Comparison of ENCODE assay signal across 9 cellular contexts in genomic region chr9:130433168-130433946, GRCh38. TPM values are rescaled to one million over a fixed set of nuclear protein-coding genes. Genes with fewer than 3 reads are reported as not detected.
DNase-seq lines count a peak whose midpoint lies in the region; ATAC-seq and TF ChIP-seq lines count a peak whose summit lies in the region.
"Had no signal": no experiment of that assay in that cellular context is flagged by ENCODE, and none has a peak within 500 bp of the region (broad histone marks: within the 10 kb centered on the region; RNA-seq: fewer than 3 reads in every experiment).

No MANE protein-coding gene starts in this region.

- no peak for TF ChIP-seq POLR2A in ovary (IDR thresholded peaks at IDR 0.05)

- no peak overlapping the region for H3K27ac Mint-ChIP-seq in activated CD4-positive, alpha-beta memory T cell treated with anti-CD3 and anti-CD28 coated beads, Interleukin-2, amount 10 ng/mL, durations not matched to agents 7 days and 5 days

- H3K9me3 Mint-ChIP-seq in activated CD4-positive, alpha-beta memory T cell treated with anti-CD3 and anti-CD28 coated beads, Interleukin-2, amount 10 ng/mL, durations not matched to agents 7 days and 5 days, result no peaks in the 10 kb centered on the region

- H3K4me1 Mint-ChIP-seq in activated CD4-positive, alpha-beta memory T cell treated with anti-CD3 and anti-CD28 coated beads, Interleukin-2, amount 10 ng/mL, durations not matched to agents 7 days and 5 days, result peaks cover 6% of the 10 kb centered on the region

- H3K4me1 ChIP-seq in ovary (ENCODE audit: insufficient read depth), result peaks cover 3% of the 10 kb centered on the region
- H3K4me1 ChIP-seq in MM.1S (ENCODE audit: low read length), result no peaks in the 10 kb centered on the region

- no peaks in the 10 kb centered on the region for H3K79me2 ChIP-seq in MM.1S (ENCODE audit: low read length)

- H3K9me3 ChIP-seq in ovary, result no peaks in the 10 kb centered on the region
- H3K9me3 ChIP-seq in MM.1S (replicated peaks; ENCODE audit: insufficient read depth, low read length), result no peaks in the 10 kb centered on the region

- DNase-seq in AG09309 (ENCODE audit: low read depth) (no peak), H7 (peak; percentile 97), fibroblast of the aortic adventitia (ENCODE audit: low read depth) (no peak), ovary (peak; percentile 38 to 75 (median 59)), MM.1S (no peak)
- DNase-seq in activated CD4-positive, alpha-beta memory T cell treated with anti-CD3 and anti-CD28 coated beads, Interleukin-2, amount 10 ng/mL, durations not matched to agents 7 days and 5 days, result peak; percentile 27

- H3K4me2 ChIP-seq in MM.1S (ENCODE audit: low read depth, low read length), result no peak overlapping the region

- CTCF ChIA-PET in activated CD4-positive, alpha-beta memory T cell treated with anti-CD3 and anti-CD28 coated beads, Interleukin-2, amount 10 ng/mL, durations not matched to agents 7 days and 5 days (lab: Charles Lee), result no interaction called here

- H3K36me3 Mint-ChIP-seq in activated CD4-positive, alpha-beta memory T cell treated with anti-CD3 and anti-CD28 coated beads, Interleukin-2, amount 10 ng/mL, durations not matched to agents 7 days and 5 days (ENCODE audit: low read depth), result no peaks in the 10 kb centered on the region

- no peak overlapping the region for H3K9ac ChIP-seq in MM.1S (ENCODE audit: low read length)

- ATAC-seq in HG03095 (IDR thresholded peaks at IDR 0.05; ENCODE audit: unreplicated experiment), result no peak
- ATAC-seq in GM18868 (IDR thresholded peaks at IDR 0.05; ENCODE audit: unreplicated experiment), result no peak
- ATAC-seq: HCT116 had no signal

- H3K27me3 ChIP-seq in H7 (ENCODE audit: control insufficient read depth, insufficient read depth, low read length), result peaks cover 22% of the 10 kb centered on the region
- no peaks in the 10 kb centered on the region for H3K27me3 ChIP-seq in ovary
- peaks cover 93% of the 10 kb centered on the region for H3K27me3 ChIP-seq in MM.1S (replicated peaks; ENCODE audit: insufficient read depth, low read length)

- H3K27ac ChIP-seq in ovary, result no peak overlapping the region
- no peak overlapping the region for H3K27ac ChIP-seq in MM.1S (ENCODE audit: low read length)

- no peaks in the 10 kb centered on the region for H3F3A ChIP-seq in MM.1S (ENCODE audit: insufficient read depth, low read length)

- H3K9me2 ChIP-seq in MM.1S (replicated peaks; ENCODE audit: insufficient read depth, low read length), result no peaks in the 10 kb centered on the region

- no peak for TF ChIP-seq EP300 in ovary (IDR thresholded peaks at IDR 0.05)

- no peaks in the 10 kb centered on the region for H4K20me1 ChIP-seq in MM.1S (ENCODE audit: insufficient read depth, low read length)

- H3K36me3 ChIP-seq in H7 (replicated peaks; ENCODE audit: control insufficient read depth, insufficient read depth, low read length) (no peaks in the 10 kb centered on the region), ovary (no peaks in the 10 kb centered on the region), MM.1S (replicated peaks; ENCODE audit: insufficient read depth, low read length) (no peaks in the 10 kb centered on the region)

- no peak overlapping the region for H3K4me3 Mint-ChIP-seq in activated CD4-positive, alpha-beta memory T cell treated with anti-CD3 and anti-CD28 coated beads, Interleukin-2, amount 10 ng/mL, durations not matched to agents 7 days and 5 days

- H3K4me3 ChIP-seq in AG09309 (ENCODE audit: control insufficient read depth, low read depth, low read length) (peak overlapping the region; percentile 31), H7 (ENCODE audit: insufficient read depth, low read depth, low read length) (peak overlapping the region; percentile 53), fibroblast of the aortic adventitia (ENCODE audit: low read depth, low read length) (peak overlapping the region; percentile 25), ovary (peak overlapping the region; percentile 9), MM.1S (ENCODE audit: low read length) (no peak overlapping the region)

- WGBS in ovary, 3 donors, result 1 to 3% (median 2%) methylated on average over 77 to 92 of the region's 92 CpGs

- peaks cover 22% of the 10 kb centered on the region for H3K27me3 Mint-ChIP-seq in activated CD4-positive, alpha-beta memory T cell treated with anti-CD3 and anti-CD28 coated beads, Interleukin-2, amount 10 ng/mL, durations not matched to agents 7 days and 5 days

- TF ChIP-seq CTCF in AG09309 (IDR thresholded peaks at IDR 0.05; ENCODE audit: control insufficient read depth, insufficient read depth, low read depth, low read length, missing control alignments) (peak; percentile 35), fibroblast of the aortic adventitia (IDR thresholded peaks at IDR 0.05; ENCODE audit: insufficient read depth, low read length) (peak; percentile 46), ovary (IDR thresholded peaks at IDR 0.05) (peak; percentile 45 to 88 (median 85)), MM.1S (IDR thresholded peaks at IDR 0.05; ENCODE audit: low read length) (no peak)

- no peak overlapping the region for H2AFZ ChIP-seq in MM.1S (ENCODE audit: low read length)

- intact Hi-C loops in ovary (cut with DNase I), result no loop called here

- POLR2A ChIA-PET in activated CD4-positive, alpha-beta memory T cell treated with anti-CD3 and anti-CD28 coated beads, Interleukin-2, amount 10 ng/mL, durations not matched to agents 7 days and 5 days (lab: Charles Lee), result no interaction called here

RNA-seq across cellular contexts. Expression of gene ASS1, which starts 11.4 kb away (rescaled TPM):
- 77.0 and 81.5 TPM in 2 replicates for total RNA-seq in H7 (2014; rRNA removed; shearing (Covaris generic))
- 10 to 100 TPM in 1 of 2 experiments, 1 to 10 TPM in 1; 8.6 to 10.1 TPM for total RNA-seq in activated CD4-positive, alpha-beta memory T cell treated with anti-CD3 and anti-CD28 coated beads, Interleukin-2, amount 10 ng/mL, durations not matched to agents 7 days and 5 days
- 73.1 and 123 TPM in 2 replicates for total RNA-seq in fibroblast of the aortic adventitia (ENCODE audit: low replicate concordance)
- total RNA-seq in ovary, result 100 to 1,000 TPM in 3 of 7 donors, 10 to 100 TPM in 4; 63.4 to 238 (median 77.4) TPM
- polyA plus RNA-seq in ovary, result 100 to 1,000 TPM in 1 of 2 donors, 10 to 100 TPM in 1; 87.0 to 141 TPM

Comparison
In these comparisons a context has a peak if more than half of its experiments do, and no peak if none do; other contexts are left out.
1. DNase-seq: peak in H7 (single experiment), activated CD4-positive, alpha-beta memory T cell treated with anti-CD3 and anti-CD28 coated beads, Interleukin-2, amount 10 ng/mL, durations not matched to agents 7 days and 5 days (single experiment) and ovary (5 of 5); none in AG09309 (single experiment), fibroblast of the aortic adventitia (single experiment) and MM.1S (single experiment).